ENCODE assay signal across 20 cellular contexts in the genomic region with DNA sequence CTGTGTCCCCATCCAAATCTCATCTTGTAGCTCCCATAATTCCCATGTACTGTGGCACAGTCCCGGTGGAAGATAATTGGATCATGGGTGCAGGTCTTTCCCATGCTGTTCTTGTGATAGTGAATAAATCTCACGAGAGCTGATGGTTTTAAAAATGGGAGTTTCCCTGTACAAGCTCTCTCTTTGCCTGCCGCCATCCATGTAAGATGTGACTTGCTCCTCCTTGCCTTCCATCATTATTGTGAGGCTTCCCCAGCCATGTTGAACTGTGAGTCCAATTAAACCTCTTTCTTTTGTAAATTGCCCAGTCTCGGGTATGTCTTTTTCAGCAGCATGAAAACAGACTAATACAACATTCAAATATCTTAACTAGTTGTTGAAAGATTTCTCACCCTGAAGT. TPM values are rescaled to one million over a fixed set of nuclear protein-coding genes. Genes with fewer than 3 reads are reported as not detected.
"Had no signal": no experiment of that assay in that cellular context is flagged by ENCODE, and none has a peak within 500 bp of the region (broad histone marks: within the 10 kb centered on the region; RNA-seq: fewer than 3 reads in every experiment).

No MANE protein-coding gene starts in this region.

RNA-seq across cellular contexts. Expression of a gene that starts 10.8 kb away (rescaled TPM):
- total RNA-seq: activated naive CD4-positive, alpha-beta T cell treated with anti-CD3 and anti-CD28 coated beads for 36 hours; activated naive CD8-positive, alpha-beta T cell treated with anti-CD3 and anti-CD28 coated beads for 36 hours; activated T-helper 1 cell treated with anti-CD3 and anti-CD28 coated beads, Interleukin-12 subunit alpha, Interleukin-12 subunit beta, Interleukin-2, Interleukin-4 antibody, amounts not matched to agents 30 ng/mL and 10 ng/mL and 1 ng/mL, durations not matched to agents 14 hours and 24 hours and 36 hours; activated T-helper 2 cell treated with anti-CD3 and anti-CD28 coated beads, Interferon-gamma antibody, Interleukin-2, Interleukin-4, amounts not matched to agents 10 μg/mL and 5 μg/mL and 100 μg/mL, durations not matched to agents 14 hours and 24 hours and 36 hours; ascending aorta; astrocyte; bronchial epithelial cell; chondrocyte had no signal

RNA-seq across cellular contexts. Expression of a gene that starts 32.8 kb away (rescaled TPM):
- total RNA-seq: activated naive CD4-positive, alpha-beta T cell treated with anti-CD3 and anti-CD28 coated beads for 36 hours; activated naive CD4-positive, alpha-beta T cell treated with anti-CD3 and anti-CD28 coated beads, Interleukin-2, amount 50 U/mL, for 72 hours; activated naive CD8-positive, alpha-beta T cell treated with anti-CD3 and anti-CD28 coated beads for 36 hours; activated naive CD8-positive, alpha-beta T cell treated with anti-CD3 and anti-CD28 coated beads, Interleukin-2, amount 10 ng/mL, durations not matched to agents 7 days and 5 days; activated T-cell treated with anti-CD3 and anti-CD28 coated beads, Interleukin-2, amount 50 U/mL, for 4 hours; activated T-cell treated with anti-CD3 and anti-CD28 coated beads, Interleukin-2, amount 50 U/mL, for 72 hours; activated T-helper 1 cell treated with anti-CD3 and anti-CD28 coated beads, Interleukin-12 subunit alpha, Interleukin-12 subunit beta, Interleukin-2, Interleukin-4 antibody, amounts not matched to agents 30 ng/mL and 10 ng/mL and 1 ng/mL, durations not matched to agents 14 hours and 24 hours and 36 hours; activated T-helper 17 cell treated with anti-CD3 and anti-CD28 coated beads, Interleukin-2, amount 50 U/mL, for 72 hours; activated T-helper 2 cell treated with anti-CD3 and anti-CD28 coated beads, Interferon-gamma antibody, Interleukin-2, Interleukin-4, amounts not matched to agents 10 μg/mL and 5 μg/mL and 100 μg/mL, durations not matched to agents 14 hours and 24 hours and 36 hours; adrenal gland; aorta; ascending aorta; astrocyte; body of pancreas; breast epithelium; bronchial epithelial cell; cardiac muscle cell; cerebellum; chondrocyte had no signal
- polyA plus RNA-seq: adipose tissue, adrenal gland, aorta, cardiac muscle cell had no signal
